10 cellular contexts compared by ENCODE assay signal in genomic region chr14:68718033-68718725, GRCh38.
DNase-seq lines count a peak whose midpoint lies in the region; ATAC-seq, FAIRE-seq and TF ChIP-seq lines count a peak whose summit lies in the region.
"Had no signal": no experiment of that assay in that cellular context is flagged by ENCODE, and none has a peak within 500 bp of the region (broad histone marks: within the 10 kb centered on the region; RNA-seq: fewer than 3 reads in every experiment).

No MANE protein-coding gene starts in this region.

- RAD21 ChIA-PET in HCT116 (lab: Charles Lee; ENCODE audit: low non-redundant PET in 1 of 2, low total read pairs in 2 of 2, uncharacterized antibody in 2 of 2, unreplicated experiment in 2 of 2), result no interaction called here

- H3K4me3 Mint-ChIP-seq in astrocyte (ENCODE audit: unreplicated experiment) (no peak overlapping the region), memory B cell (no peak overlapping the region)
- H3K4me3 Mint-ChIP-seq: activated naive CD8-positive, alpha-beta T cell; T-helper 1 cell treated with Interleukin-12 subunit alpha and Interleukin-12 subunit beta and Interleukin-4 antibody, amounts not matched to agents 30 μg/mL and 1 μg/mL, for 36 hours had no signal

- H3K4me2 ChIP-seq in HCT116 (ENCODE audit: low read length) (no peak overlapping the region), astrocyte (ENCODE audit: low read length) (no peak overlapping the region)

- no peaks in the 10 kb centered on the region for H3K27me3 ChIP-seq in BE2C
- H3K27me3 ChIP-seq in HCT116 (ENCODE audit: insufficient read depth, low read length), result no peaks in the 10 kb centered on the region
- H3K27me3 ChIP-seq in astrocyte (ENCODE audit: insufficient read depth, low read length), result no peaks in the 10 kb centered on the region
- no peaks in the 10 kb centered on the region for H3K27me3 ChIP-seq in psoas muscle (ENCODE audit: insufficient read depth in 3 of 3, low read length in 2 of 3)

- WGBS in psoas muscle, 3 donors, result 80 to 91% (median 84%) methylated on average over 4 of the region's 4 CpGs

- intact Hi-C loops in HCT116 (cut with micrococcal nuclease), result no loop called here
- intact Hi-C loops in psoas muscle (cut with DNase I), result loop anchor here in 1 of 2 donors (5.0 kb wide), 1 partner anchor 681 kb away; no protein-coding TSS in a partner anchor

- H3K9me3 ChIP-seq in BE2C (no peaks in the 10 kb centered on the region), HCT116 (ENCODE audit: control insufficient read depth in 1 of 2, insufficient read depth in 1 of 2, low read depth in 1 of 2, low read length in 2 of 2) (no peaks in the 10 kb centered on the region), astrocyte (ENCODE audit: insufficient read depth, low read depth, low read length) (no peaks in the 10 kb centered on the region), psoas muscle (no peaks in the 10 kb centered on the region)

- H3K27ac Mint-ChIP-seq in astrocyte (ENCODE audit: unreplicated experiment) (no peak overlapping the region), memory B cell (no peak overlapping the region)
- H3K27ac Mint-ChIP-seq: activated naive CD8-positive, alpha-beta T cell; T-helper 1 cell treated with Interleukin-12 subunit alpha and Interleukin-12 subunit beta and Interleukin-4 antibody, amounts not matched to agents 30 μg/mL and 1 μg/mL, for 36 hours had no signal

- TF ChIP-seq CTCF in BE2C (IDR thresholded peaks at IDR 0.05; ENCODE audit: low read depth, low read length) (peak; percentile 35), HCT116 (IDR thresholded peaks at IDR 0.05 in 2 of 3, conservative IDR thresholded peaks at IDR 0.05 in 1 of 3; ENCODE audit: borderline replicate concordance in 1 of 3, insufficient read depth in 1 of 3, low read depth in 2 of 3, low read length in 2 of 3) (peak in 2 of 3 experiments; percentile 69 to 78; a peak in 4 of 6 replicates), astrocyte (IDR thresholded peaks at IDR 0.05; ENCODE audit: insufficient read depth, low read depth, low read length) (peak; percentile 20), psoas muscle (IDR thresholded peaks at IDR 0.05) (no peak)

- H3K79me2 ChIP-seq in HCT116 (ENCODE audit: insufficient read depth, low read length), result no peaks in the 10 kb centered on the region
- no peaks in the 10 kb centered on the region for H3K79me2 ChIP-seq in astrocyte (ENCODE audit: insufficient read depth, low read length)

- peak; percentile 97 for ATAC-seq in HCT116
- ATAC-seq in memory B cell (ENCODE audit: low read depth), result peak; percentile 73
- ATAC-seq in HG03460 (IDR thresholded peaks at IDR 0.05; ENCODE audit: unreplicated experiment), result no peak
- ATAC-seq in psoas muscle, result no peak

- no peaks in the 10 kb centered on the region for H3K36me3 ChIP-seq in BE2C
- H3K36me3 ChIP-seq in HCT116 (ENCODE audit: control insufficient read depth in 1 of 2, insufficient read depth in 2 of 2, low read length in 2 of 2), result no peaks in the 10 kb centered on the region
- no peaks in the 10 kb centered on the region for H3K36me3 ChIP-seq in astrocyte (ENCODE audit: insufficient read depth, low read length)
- no peaks in the 10 kb centered on the region for H3K36me3 ChIP-seq in psoas muscle (ENCODE audit: insufficient read depth in 1 of 2, low read depth in 1 of 2)

- H3K4me1 Mint-ChIP-seq in astrocyte (ENCODE audit: low read depth, unreplicated experiment), result peaks cover 7% of the 10 kb centered on the region
- peaks cover 5% of the 10 kb centered on the region for H3K4me1 Mint-ChIP-seq in memory B cell

- no TSS peak for BruUV-seq in HCT116 (replicated peaks; lab: Mats Ljungman, UMichigan)

- FAIRE-seq in astrocyte (lab: Jason Lieb, UNC), result no peak

- H3K36me3 Mint-ChIP-seq in astrocyte (ENCODE audit: low read depth, unreplicated experiment), result no peaks in the 10 kb centered on the region
- H3K36me3 Mint-ChIP-seq in memory B cell, result no peaks in the 10 kb centered on the region

- TF ChIP-seq RAD21 in HCT116 (IDR thresholded peaks at IDR 0.05; ENCODE audit: low read depth), result peak; percentile 36; the same call in 1 of the 2 replicates

- H2AFZ ChIP-seq in HCT116 (ENCODE audit: low read depth, low read length, poor library complexity, severe bottlenecking) (peak overlapping the region; percentile 0), astrocyte (ENCODE audit: low read depth, low read length) (no peak overlapping the region)

- H3K9me2 ChIP-seq in HCT116 (ENCODE audit: insufficient read depth), result no peaks in the 10 kb centered on the region

- H3K9ac ChIP-seq in HCT116 (ENCODE audit: low read length) (no peak overlapping the region), astrocyte (ENCODE audit: low read length) (no peak overlapping the region)

- DNase-seq in BE2C (no peak), HCT116 (ENCODE audit: low read depth, low spot score) (peak; percentile 36), astrocyte (ENCODE audit: low read depth) (no peak), memory B cell (ENCODE audit: low spot score in 2 of 2) (no peak), psoas muscle (no peak), ureter (ENCODE audit: low spot score) (no peak), NOMO-1 (lab: John Stamatoyannopoulos, UW; ENCODE audit: unreplicated experiment in 2 of 2) (no peak)

- CTCF ChIA-PET in HCT116 (lab: Charles Lee), result interaction anchor here (0.7 kb wide), 1 partner anchor 70 kb away, joined by 3 read pairs; no protein-coding TSS in a partner anchor

- H3K4me3 ChIP-seq in BE2C (ENCODE audit: low read depth, low read length) (no peak overlapping the region), HCT116 (replicated peaks in 1 of 2; ENCODE audit: low read depth in 1 of 2, low read length in 2 of 2) (no peak overlapping the region), astrocyte (ENCODE audit: insufficient read depth, low read depth, low read length) (no peak overlapping the region), psoas muscle (no peak overlapping the region)

- H3K27me3 Mint-ChIP-seq in astrocyte (ENCODE audit: low read depth, unreplicated experiment) (peaks cover 4% of the 10 kb centered on the region), memory B cell (no peaks in the 10 kb centered on the region)
- H3K27me3 Mint-ChIP-seq: activated naive CD8-positive, alpha-beta T cell had no signal

- H3K27ac ChIP-seq in HCT116 (ENCODE audit: low read depth, low read length), result no peak overlapping the region
- no peak overlapping the region for H3K27ac ChIP-seq in astrocyte (ENCODE audit: low read depth, low read length)
- no peak overlapping the region for H3K27ac ChIP-seq in psoas muscle

- no peaks in the 10 kb centered on the region for H3K4me1 ChIP-seq in BE2C
- peaks cover 0 to 5% of the 10 kb centered on the region in 2 experiments; a peak in 1 of 4 replicates for H3K4me1 ChIP-seq in HCT116 (ENCODE audit: control insufficient read depth in 1 of 2, insufficient read depth in 2 of 2, low read length in 2 of 2)
- no peaks in the 10 kb centered on the region for H3K4me1 ChIP-seq in astrocyte (ENCODE audit: insufficient read depth, low read length)
- H3K4me1 ChIP-seq in psoas muscle, result peaks cover 4% of the 10 kb centered on the region

- H3K9me3 Mint-ChIP-seq in astrocyte (ENCODE audit: unreplicated experiment) (peaks cover 3% of the 10 kb centered on the region), memory B cell (peaks cover 2% of the 10 kb centered on the region)

- POLR2A ChIA-PET in HCT116 (lab: Charles Lee), result no interaction called here

- H4K20me1 ChIP-seq in HCT116 (ENCODE audit: insufficient read depth) (no peaks in the 10 kb centered on the region), astrocyte (ENCODE audit: insufficient read depth, low read length) (no peaks in the 10 kb centered on the region)

- TF ChIP-seq POLR2A in HCT116 (IDR thresholded peaks at IDR 0.05; ENCODE audit: borderline replicate concordance, extremely low read depth, insufficient read depth, insufficient read length), result no peak

TF ChIP-seq in HCT116, 20 proteins besides CTCF, POLR2A, EP300 and RAD21:
- TF ChIP-seq MAX (IDR thresholded peaks at IDR 0.05), result peak; percentile 70
- TF ChIP-seq ZNF274 (IDR thresholded peaks at IDR 0.05; ENCODE audit: low read depth, low read length), result no peak
- no peak for TF ChIP-seq CEBPB (IDR thresholded peaks at IDR 0.05; ENCODE audit: low read depth)

Comparison
In these comparisons a context has a peak if more than half of its experiments do, and no peak if none do; other contexts are left out.
1. ATAC-seq: peak in HCT116 (single experiment) and memory B cell (single experiment); none in HG03460 (single experiment) and psoas muscle (0 of 4).